13 cellular contexts compared by ENCODE assay signal in genomic region chr7:137146552-137146961, GRCh38.
DNase-seq lines count a peak whose midpoint lies in the region; ATAC-seq and TF ChIP-seq lines count a peak whose summit lies in the region.
"Had no signal": no experiment of that assay in that cellular context is flagged by ENCODE, and none has a peak within 500 bp of the region (broad histone marks: within the 10 kb centered on the region; RNA-seq: fewer than 3 reads in every experiment).

No MANE protein-coding gene starts in this region.

- H3K36me3 ChIP-seq in esophagus muscularis mucosa, result no peaks in the 10 kb centered on the region

- intact Hi-C loops in esophagus muscularis mucosa (cut with DNase I), result loop anchor here (10.0 kb wide), 2 partner anchors 122 to 272 kb away; no protein-coding TSS in a partner anchor

- DNase-seq in AG10803 (ENCODE audit: low read depth) (peak; percentile 88), M059J (ENCODE audit: low read depth) (peak; percentile 93), esophagus muscularis mucosa (ENCODE audit: extremely low spot score) (no peak), non-pigmented ciliary epithelial cell (ENCODE audit: low read depth) (peak; percentile 76), hypothalamus (lab: John Stamatoyannopoulos, UW) (no peak), NCI-H524 (lab: John Stamatoyannopoulos, UW) (no peak)
- DNase-seq: activated CD8-positive, alpha-beta memory T cell treated with anti-CD3 and anti-CD28 coated beads for 24 hours; central memory CD4-positive, alpha-beta T cell; DMS53; NCI-H2081 treated with DMSO at 0.1 percent for 48 hours; occipital lobe had no signal

- no peak for TF ChIP-seq EP300 in esophagus muscularis mucosa (IDR thresholded peaks at IDR 0.05)

- ATAC-seq in HG02840 (IDR thresholded peaks at IDR 0.05; ENCODE audit: low FRiP score, unreplicated experiment), result no peak
- no peak for ATAC-seq in HG03097 (IDR thresholded peaks at IDR 0.05; ENCODE audit: low FRiP score, unreplicated experiment)

- H3K4me1 ChIP-seq in esophagus muscularis mucosa, result peaks cover 8 to 64% (median 45%) of the 10 kb centered on the region in 4 donors

- H3K9me3 ChIP-seq in esophagus muscularis mucosa, result no peaks in the 10 kb centered on the region

- H3K27me3 ChIP-seq in esophagus muscularis mucosa, result no peaks in the 10 kb centered on the region

- H3K4me3 ChIP-seq in AG10803 (ENCODE audit: low read length), result peak overlapping the region; percentile 29
- peak overlapping the region in 3 of 4 donors; percentile 3 to 14 (median 8) for H3K4me3 ChIP-seq in esophagus muscularis mucosa

- 58% methylated on average over 5 of the region's 5 CpGs for WGBS in esophagus muscularis mucosa

- TF ChIP-seq CTCF in AG10803 (conservative IDR thresholded peaks at IDR 0.05; ENCODE audit: low read length) (no peak), esophagus muscularis mucosa (IDR thresholded peaks at IDR 0.05) (no peak)

- H3K27ac ChIP-seq in esophagus muscularis mucosa (replicated peaks in 1 of 4), result peak overlapping the region; percentile 21 to 75 (median 72)

- no peak for TF ChIP-seq POLR2A in esophagus muscularis mucosa (IDR thresholded peaks at IDR 0.05; ENCODE audit: low read depth)

Comparison
In these comparisons a context has a peak if more than half of its experiments do, and no peak if none do; other contexts are left out.
1. DNase-seq: peak in AG10803 (single experiment), M059J (single experiment) and non-pigmented ciliary epithelial cell (single experiment); none in esophagus muscularis mucosa (single experiment), hypothalamus (0 of 51) and NCI-H524 (0 of 2).